16 cellular contexts compared by ENCODE assay signal in the genomic region with DNA sequence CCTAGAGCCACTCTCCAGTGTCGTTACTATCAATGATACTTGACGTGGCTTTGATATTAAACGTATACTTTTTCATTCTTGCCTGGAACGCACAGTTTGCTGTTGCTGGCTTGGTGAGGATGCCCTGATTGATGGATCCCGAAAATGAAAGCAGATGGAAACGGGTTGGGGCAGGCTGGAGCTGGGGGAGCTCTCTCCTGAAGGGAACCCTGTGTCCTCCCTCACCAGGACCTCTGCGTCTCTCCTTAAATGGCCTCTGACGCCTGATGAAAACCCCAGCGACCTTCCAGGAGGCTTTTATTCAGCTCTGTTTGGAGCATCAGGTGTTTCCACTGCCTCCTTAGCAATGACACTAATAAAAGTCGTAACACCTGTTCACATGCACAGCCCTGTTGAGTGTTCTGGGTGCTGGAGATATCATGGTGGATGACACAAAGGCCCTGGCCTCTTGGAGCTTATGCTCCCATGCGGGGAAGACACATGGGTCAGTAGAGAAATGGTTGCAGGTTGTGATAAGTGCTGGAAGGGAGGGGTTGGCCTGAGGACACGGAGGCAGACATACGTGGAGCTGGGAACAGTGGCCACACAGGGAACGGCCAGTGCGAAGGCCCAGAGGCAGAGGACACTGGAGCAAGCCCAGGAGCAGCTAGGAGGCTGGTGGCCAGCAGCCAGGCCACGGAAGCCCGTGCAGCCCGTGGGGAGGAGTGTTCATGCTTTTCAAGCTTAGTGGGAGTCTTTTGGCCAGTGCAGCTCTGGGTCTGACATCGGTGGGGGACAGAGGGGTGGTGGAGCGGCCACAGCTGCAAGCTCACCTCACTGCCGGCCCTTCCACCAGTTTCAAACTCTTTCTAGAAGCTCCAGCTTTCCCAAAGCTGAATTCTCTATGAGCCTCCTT. TPM values are rescaled to one million over a fixed set of nuclear protein-coding genes. Genes with fewer than 3 reads are reported as not detected.
DNase-seq lines count a peak whose midpoint lies in the region; ATAC-seq and TF ChIP-seq lines count a peak whose summit lies in the region.
"Had no signal": no experiment of that assay in that cellular context is flagged by ENCODE, and none has a peak within 500 bp of the region (broad histone marks: within the 10 kb centered on the region; RNA-seq: fewer than 3 reads in every experiment).

No MANE protein-coding gene starts in this region.

- BruUV-seq in PC-3 (replicated peaks; lab: Mats Ljungman, UMichigan) = no TSS peak

- H3K4me2 ChIP-seq in PC-3 (ENCODE audit: low read length) = peak overlapping the region; percentile 40

- H3K9me3 Mint-ChIP-seq in activated naive CD4-positive, alpha-beta T cell treated with anti-CD3 and anti-CD28 coated beads, Interleukin-2, amount 10 ng/mL, durations not matched to agents 7 days and 5 days = no peaks in the 10 kb centered on the region
- H3K9me3 Mint-ChIP-seq in memory B cell = no peaks in the 10 kb centered on the region
- H3K9me3 Mint-ChIP-seq: CD8-positive, alpha-beta T cell; natural killer cell treated with Interleukin-12 subunit alpha and Interleukin-12 subunit beta and Interleukin-15 and Interleukin-18, amount 100 ng/mL, for 72 hours; WTC11 had no signal

- DNase-seq in activated naive CD4-positive, alpha-beta T cell treated with anti-CD3 and anti-CD28 coated beads, Interleukin-2, amount 10 ng/mL, durations not matched to agents 7 days and 5 days = peak; percentile 8
- DNase-seq in activated naive CD4-positive, alpha-beta T cell treated with anti-CD3 and anti-CD28 coated beads, Interleukin-2, amount 50 U/mL, for 16 hours = no peak
- DNase-seq in PC-3 (no peak), memory B cell (ENCODE audit: low spot score in 2 of 2) (no peak), upper lobe of left lung (peak; percentile 5 to 69), UCSD-AML1 (lab: John Stamatoyannopoulos, UW; ENCODE audit: unreplicated experiment) (no peak)
- DNase-seq: activated naive CD4-positive, alpha-beta T cell treated with Interleukin-2 at 50 U/mL for 16 hours; CD8-positive, alpha-beta T cell; mesendoderm; NCI-H1436; T-helper 2 cell had no signal

- no peaks in the 10 kb centered on the region for H3K27me3 Mint-ChIP-seq in activated naive CD4-positive, alpha-beta T cell treated with anti-CD3 and anti-CD28 coated beads, Interleukin-2, amount 10 ng/mL, durations not matched to agents 7 days and 5 days
- no peaks in the 10 kb centered on the region for H3K27me3 Mint-ChIP-seq in memory B cell
- H3K27me3 Mint-ChIP-seq: natural killer cell treated with Interleukin-12 subunit alpha and Interleukin-12 subunit beta and Interleukin-15 and Interleukin-18, amount 100 ng/mL, for 72 hours had no signal

- TF ChIP-seq CTCF in PC-3 (conservative IDR thresholded peaks at IDR 0.05; ENCODE audit: low read depth, low read length) (no peak), upper lobe of left lung (IDR thresholded peaks at IDR 0.05) (no peak)

- no peak overlapping the region for H3K4me3 Mint-ChIP-seq in activated naive CD4-positive, alpha-beta T cell treated with anti-CD3 and anti-CD28 coated beads, Interleukin-2, amount 10 ng/mL, durations not matched to agents 7 days and 5 days
- H3K4me3 Mint-ChIP-seq in memory B cell = peak overlapping the region; percentile 65
- H3K4me3 Mint-ChIP-seq: CD8-positive, alpha-beta T cell; natural killer cell treated with Interleukin-12 subunit alpha and Interleukin-12 subunit beta and Interleukin-15 and Interleukin-18, amount 100 ng/mL, for 72 hours; WTC11 had no signal

- no peaks in the 10 kb centered on the region for H3K4me1 Mint-ChIP-seq in activated naive CD4-positive, alpha-beta T cell treated with anti-CD3 and anti-CD28 coated beads, Interleukin-2, amount 10 ng/mL, durations not matched to agents 7 days and 5 days
- H3K4me1 Mint-ChIP-seq in memory B cell = peaks cover 16% of the 10 kb centered on the region
- H3K4me1 Mint-ChIP-seq: WTC11 had no signal

- H3K27ac Mint-ChIP-seq in activated naive CD4-positive, alpha-beta T cell treated with anti-CD3 and anti-CD28 coated beads, Interleukin-2, amount 10 ng/mL, durations not matched to agents 7 days and 5 days = peak overlapping the region; percentile 46
- peak overlapping the region; percentile 73 for H3K27ac Mint-ChIP-seq in memory B cell
- H3K27ac Mint-ChIP-seq: CD8-positive, alpha-beta T cell; natural killer cell treated with Interleukin-12 subunit alpha and Interleukin-12 subunit beta and Interleukin-15 and Interleukin-18, amount 100 ng/mL, for 72 hours; WTC11 had no signal

- POLR2A ChIA-PET in PC-3 (lab: Charles Lee; ENCODE audit: unreplicated experiment) = no interaction called here

- H3K36me3 ChIP-seq in PC-3 (ENCODE audit: low read depth, low read length) (no peaks in the 10 kb centered on the region), upper lobe of left lung (peaks cover 0 to 9% (median 3%) of the 10 kb centered on the region in 4 donors)

- no peaks in the 10 kb centered on the region for H3K36me3 Mint-ChIP-seq in activated naive CD4-positive, alpha-beta T cell treated with anti-CD3 and anti-CD28 coated beads, Interleukin-2, amount 10 ng/mL, durations not matched to agents 7 days and 5 days
- H3K36me3 Mint-ChIP-seq in memory B cell = peaks cover 3% of the 10 kb centered on the region
- H3K36me3 Mint-ChIP-seq: natural killer cell treated with Interleukin-12 subunit alpha and Interleukin-12 subunit beta and Interleukin-15 and Interleukin-18, amount 100 ng/mL, for 72 hours; WTC11 had no signal

- no peak for ATAC-seq in PC-3
- no peak for ATAC-seq in memory B cell (ENCODE audit: low read depth)
- no peak for ATAC-seq in upper lobe of left lung (ENCODE audit: low FRiP score in 2 of 2)
- no peak for ATAC-seq in GM21786 (IDR thresholded peaks at IDR 0.05; ENCODE audit: unreplicated experiment)
- no peak for ATAC-seq in GM18867 (IDR thresholded peaks at IDR 0.05; ENCODE audit: unreplicated experiment)
- ATAC-seq: CD8-positive, alpha-beta T cell; natural killer cell treated with Interleukin-12 subunit alpha and Interleukin-12 subunit beta and Interleukin-15 and Interleukin-18, amount 100 ng/mL, for 72 hours; WTC11 had no signal

- TF ChIP-seq POLR2A in upper lobe of left lung (IDR thresholded peaks at IDR 0.05) = no peak

- H3K9ac ChIP-seq in PC-3 (ENCODE audit: low read length) = no peak overlapping the region

- no peaks in the 10 kb centered on the region for H3F3A ChIP-seq in PC-3 (ENCODE audit: low read length, unreplicated experiment)

- H4K20me1 ChIP-seq in PC-3 (ENCODE audit: low read length) = no peaks in the 10 kb centered on the region

- no peak overlapping the region for H3K4me3 ChIP-seq in PC-3 (ENCODE audit: low read length)
- H3K4me3 ChIP-seq in upper lobe of left lung = no peak overlapping the region
- H3K4me3 ChIP-seq: spleen had no signal

- no peaks in the 10 kb centered on the region for H3K79me2 ChIP-seq in PC-3 (ENCODE audit: low read length)

- TF ChIP-seq EP300 in upper lobe of left lung (IDR thresholded peaks at IDR 0.05) = no peak

- 85 to 93% methylated on average over 14 to 21 of the region's 21 CpGs for WGBS in upper lobe of left lung, 2 donors

- H2AFZ ChIP-seq in PC-3 (ENCODE audit: low read length) = no peak overlapping the region; the same call in 1 of the 2 replicates

- intact Hi-C loops in PC-3 (cut with micrococcal nuclease) = no loop called here

- CTCF ChIA-PET in activated naive CD4-positive, alpha-beta T cell treated with anti-CD3 and anti-CD28 coated beads, Interleukin-2, amount 10 ng/mL, durations not matched to agents 7 days and 5 days (lab: Charles Lee) = no interaction called here
- CTCF ChIA-PET in PC-3 (lab: Charles Lee) = no interaction called here

- peak overlapping the region; percentile 51 for H3K27ac ChIP-seq in PC-3 (ENCODE audit: low read length)
- H3K27ac ChIP-seq in upper lobe of left lung = no peak overlapping the region

- H3K27me3 ChIP-seq in PC-3 (ENCODE audit: low read length) = no peaks in the 10 kb centered on the region
- H3K27me3 ChIP-seq in upper lobe of left lung = no peaks in the 10 kb centered on the region
- H3K27me3 ChIP-seq: spleen had no signal

- H3K9me2 ChIP-seq in PC-3 (replicated peaks; ENCODE audit: low read length) = no peaks in the 10 kb centered on the region

- no peaks in the 10 kb centered on the region for H3K9me3 ChIP-seq in PC-3 (ENCODE audit: low read length)
- no peaks in the 10 kb centered on the region for H3K9me3 ChIP-seq in upper lobe of left lung
- H3K9me3 ChIP-seq: spleen had no signal

- peaks cover 26% of the 10 kb centered on the region for H3K4me1 ChIP-seq in PC-3 (ENCODE audit: insufficient read depth, low read length)
- H3K4me1 ChIP-seq in upper lobe of left lung = no peaks in the 10 kb centered on the region

RNA-seq across cellular contexts. Expression of gene MSANTD1, which starts 7.5 kb away (rescaled TPM):
- total RNA-seq in PC-3 (2014; rRNA removed) = 0.77 and 1.3 TPM in 2 replicates
- total RNA-seq in upper lobe of left lung = 1 to 10 TPM in 5 of 6 donors, under 1 TPM in 1; 1.00 to 7.3 (median 1.8) TPM

RNA-seq across cellular contexts. Expression of gene RGS12, which starts 36.3 kb away (rescaled TPM):
- total RNA-seq in PC-3 (2014; rRNA removed) (10.3 and 13.8 TPM in 2 replicates), upper lobe of left lung (100 to 1,000 TPM in 1 of 6 donors, 10 to 100 TPM in 5; 17.8 to 124 (median 49.7) TPM)

Comparison
In these comparisons a context has a peak if more than half of its experiments do, and no peak if none do; other contexts are left out.
1. DNase-seq: peak in activated naive CD4-positive, alpha-beta T cell treated with anti-CD3 and anti-CD28 coated beads, Interleukin-2, amount 10 ng/mL, durations not matched to agents 7 days and 5 days (single experiment) and upper lobe of left lung (2 of 2); none in activated naive CD4-positive, alpha-beta T cell treated with anti-CD3 and anti-CD28 coated beads, Interleukin-2, amount 50 U/mL, for 16 hours (single experiment), PC-3 (single experiment), memory B cell (0 of 2) and UCSD-AML1 (single experiment).